30 cellular contexts compared by ENCODE assay signal in genomic region chr6:3891889-3892288, GRCh38. TPM values are rescaled to one million over a fixed set of nuclear protein-coding genes. Genes with fewer than 3 reads are reported as not detected.
"Had no signal": no experiment of that assay in that cellular context is flagged by ENCODE, and none has a peak within 500 bp of the region (broad histone marks: within the 10 kb centered on the region; RNA-seq: fewer than 3 reads in every experiment).

No MANE protein-coding gene starts in this region.

- H3K27ac ChIP-seq: brain microvascular endothelial cell, cardiac muscle cell, SK-N-MC had no signal

- H3K36me3 ChIP-seq: brain microvascular endothelial cell, cardiac muscle cell had no signal

- DNase-seq: activated CD4-positive, alpha-beta memory T cell treated with anti-CD3 and anti-CD28 coated beads for 36 hours; activated CD4-positive, alpha-beta T cell treated with anti-CD3 and anti-CD28 coated beads, Interleukin-2, amount 10 ng/mL, durations not matched to agents 7 days and 5 days; activated CD4-positive, CD25-positive, alpha-beta regulatory T cell; activated CD8-positive, alpha-beta memory T cell treated with anti-CD3 and anti-CD28 coated beads for 24 hours; activated effector memory CD4-positive, alpha-beta T cell treated with anti-CD3 and anti-CD28 coated beads, Interleukin-2, amount 50 U/mL, for 16 hours; activated naive CD4-positive, alpha-beta T cell treated with Interleukin-2 at 50 U/mL for 16 hours; activated naive CD8-positive, alpha-beta T cell treated with anti-CD3 and anti-CD28 coated beads, Interleukin-2, amount 50 U/mL, for 24 hours; activated T-cell treated with anti-CD3 and anti-CD28 coated beads, Interleukin-2, amount 50 U/mL, for 4 hours; amygdala; brain microvascular endothelial cell; Karpas-422; MM.1S; NCI-H1105; NCI-H1436 treated with DMSO at 0.1 percent for 48 hours; NCI-H187 treated with DMSO at 0.1 percent for 48 hours; NCI-H2081 treated with DMSO at 0.1 percent for 48 hours; NCI-H2171; NCI-H2227 treated with DMSO at 0.1 percent for 48 hours; NCI-H446 treated with DMSO at 0.1 percent for 48 hours; NCI-H524 treated with DMSO at 0.1 percent for 48 hours; NCI-H774; T-cell; T-helper 2 cell; T1000 had no signal

- FAIRE-seq: K562, TTC549 had no signal

- H3K27me3 ChIP-seq: brain microvascular endothelial cell, cardiac muscle cell had no signal

- H3K4me3 ChIP-seq: cardiac muscle cell, K562, SK-N-MC had no signal

- ATAC-seq: activated naive CD4-positive, alpha-beta T cell treated with anti-CD3 and anti-CD28 coated beads, Interleukin-2, amount 50 U/mL, for 72 hours; activated naive CD8-positive, alpha-beta T cell treated with anti-CD3 and anti-CD28 coated beads, Interleukin-2, amount 50 U/mL, for 24 hours; activated T-cell treated with anti-CD3 and anti-CD28 coated beads, Interleukin-2, amount 50 U/mL, for 4 hours; K562; T-cell had no signal

RNA-seq across cellular contexts. Expression of gene FAM50B, which starts 42.7 kb away (rescaled TPM):
- total RNA-seq: OCI-LY7 had no signal
